ENCODE assay signal across 18 cellular contexts in the genomic region with DNA sequence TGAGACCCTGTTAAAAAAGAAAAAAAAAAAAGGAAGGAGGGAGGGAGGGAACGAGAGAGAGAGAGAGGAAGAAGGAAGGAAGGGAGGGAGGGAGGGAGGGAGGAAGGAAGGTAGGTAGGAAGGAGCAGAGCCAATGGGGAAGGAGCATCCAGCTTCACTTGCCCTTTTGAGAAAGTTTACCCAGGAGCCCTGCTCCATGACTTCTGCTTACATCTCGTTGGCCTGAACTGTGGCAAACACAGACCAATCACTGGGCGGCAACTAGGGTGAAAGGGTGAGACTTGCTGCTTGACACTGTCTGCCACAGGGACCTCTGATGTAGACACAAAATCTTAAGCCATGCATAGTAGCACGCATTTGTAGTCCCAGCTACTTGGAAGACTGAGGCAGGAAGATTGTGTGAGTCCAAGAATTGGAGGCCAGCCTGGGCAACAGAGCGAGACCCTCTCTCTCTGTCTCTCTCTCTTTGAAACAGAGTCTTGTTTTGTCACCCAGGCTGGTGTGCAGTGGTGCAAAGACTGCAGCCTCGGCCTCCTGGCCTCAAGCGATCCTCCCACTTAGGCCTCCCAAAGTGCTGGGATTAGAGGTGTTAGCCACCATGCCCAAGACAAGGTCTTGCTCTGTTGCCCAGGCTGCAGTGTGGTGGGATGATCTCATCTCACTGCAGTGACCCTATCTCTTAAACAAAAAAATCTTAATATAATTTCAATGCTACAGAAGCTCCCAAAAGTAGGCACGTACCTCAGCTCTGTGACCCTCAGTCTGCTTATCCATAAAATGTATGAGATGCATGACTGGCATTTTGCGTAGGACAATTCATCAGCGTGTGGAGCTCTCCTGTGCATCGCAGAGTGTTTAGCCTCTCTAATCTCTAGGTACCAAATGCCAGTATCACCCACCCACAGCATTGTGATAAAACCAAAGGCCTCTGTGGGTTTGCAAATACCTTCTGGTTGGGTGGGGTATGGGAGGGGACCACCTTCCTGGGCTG. TPM values are rescaled to one million over a fixed set of nuclear protein-coding genes. Genes with fewer than 3 reads are reported as not detected.
"Had no signal": no experiment of that assay in that cellular context is flagged by ENCODE, and none has a peak within 500 bp of the region (broad histone marks: within the 10 kb centered on the region; RNA-seq: fewer than 3 reads in every experiment).

No MANE protein-coding gene starts in this region.

- H3K27me3 ChIP-seq: cardiac muscle cell, esophagus squamous epithelium, testis had no signal

- FAIRE-seq: endothelial cell of umbilical vein had no signal

- H3K4me1 ChIP-seq: esophagus squamous epithelium, lower lobe of right lung, spleen, testis had no signal

- H3K9me3 Mint-ChIP-seq: dendritic cell treated with granulocyte-macrophage colony-stimulating factor and Interleukin-4, amounts not matched to agents 40 ng/mL and 50 ng/mL, for 4 days; naive thymus-derived CD8-positive, alpha-beta T cell; stimulated activated memory B cell treated with anti-CD40 and anti-IgM and Interleukin-4, amounts not matched to agents 10 μg/mL and 1 μg/mL and 100 μg/mL, for 72 hours; type B pancreatic cell had no signal

- DNase-seq: activated CD4-positive, alpha-beta T cell treated with anti-CD3 and anti-CD28 coated beads, Interleukin-2, amount 50 U/mL, for 4 hours; activated T-cell treated with anti-CD3 and anti-CD28 coated beads for 4 hours; amniotic stem cell; effector CD8-positive, alpha-beta T cell; esophagus squamous epithelium; islet precursor cell; lower lobe of right lung; naive thymus-derived CD8-positive, alpha-beta T cell; spleen; stimulated activated CD4-positive, alpha-beta T cell treated with anti-CD3 and anti-CD28 coated beads, Interleukin-4, amount 100 ng/mL, for 4 hours; testis; WERI-Rb-1 had no signal

- H3K27ac Mint-ChIP-seq: activated naive CD8-positive, alpha-beta T cell; dendritic cell treated with granulocyte-macrophage colony-stimulating factor and Interleukin-4, amounts not matched to agents 40 ng/mL and 50 ng/mL, for 4 days; stimulated activated memory B cell treated with anti-CD40 and anti-IgM and Interleukin-4, amounts not matched to agents 10 μg/mL and 1 μg/mL and 100 μg/mL, for 72 hours; type B pancreatic cell had no signal

- ATAC-seq: lower lobe of right lung; naive thymus-derived CD8-positive, alpha-beta T cell; stimulated activated memory B cell treated with anti-CD40 and anti-IgM and Interleukin-4, amounts not matched to agents 10 μg/mL and 1 μg/mL and 100 μg/mL, for 72 hours had no signal

- H3K27me3 Mint-ChIP-seq: activated naive CD8-positive, alpha-beta T cell had no signal

- H3K36me3 Mint-ChIP-seq: activated naive CD8-positive, alpha-beta T cell; naive thymus-derived CD8-positive, alpha-beta T cell; stimulated activated memory B cell treated with anti-CD40 and anti-IgM and Interleukin-4, amounts not matched to agents 10 μg/mL and 1 μg/mL and 100 μg/mL, for 72 hours; type B pancreatic cell had no signal

- H3K4me3 ChIP-seq: cardiac muscle cell, esophagus squamous epithelium, lower lobe of right lung, spleen, testis had no signal

- H3K9me3 ChIP-seq: esophagus squamous epithelium, lower lobe of right lung, spleen, testis had no signal

- H3K36me3 ChIP-seq: cardiac muscle cell, esophagus squamous epithelium, lower lobe of right lung, spleen, WERI-Rb-1 had no signal

- H3K4me1 Mint-ChIP-seq: stimulated activated memory B cell treated with anti-CD40 and anti-IgM and Interleukin-4, amounts not matched to agents 10 μg/mL and 1 μg/mL and 100 μg/mL, for 72 hours had no signal

- H3K4me3 Mint-ChIP-seq: activated naive CD8-positive, alpha-beta T cell; dendritic cell treated with granulocyte-macrophage colony-stimulating factor and Interleukin-4, amounts not matched to agents 40 ng/mL and 50 ng/mL, for 4 days; stimulated activated memory B cell treated with anti-CD40 and anti-IgM and Interleukin-4, amounts not matched to agents 10 μg/mL and 1 μg/mL and 100 μg/mL, for 72 hours; type B pancreatic cell had no signal

- H3K27ac ChIP-seq: cardiac muscle cell, esophagus squamous epithelium, lower lobe of right lung, spleen, testis, WERI-Rb-1 had no signal

RNA-seq across cellular contexts. Expression of gene PLEKHH3, which starts 37.0 kb away (rescaled TPM):
- total RNA-seq: naive thymus-derived CD8-positive, alpha-beta T cell had no signal
- polyA plus RNA-seq: naive thymus-derived CD8-positive, alpha-beta T cell had no signal
